In genomic region chr22:36282078-36282831, GRCh38 we compare ENCODE assay signal across 23 cellular contexts. TPM values are rescaled to one million over a fixed set of nuclear protein-coding genes. Genes with fewer than 3 reads are reported as not detected.
DNase-seq lines count a peak whose midpoint lies in the region; ATAC-seq and TF ChIP-seq lines count a peak whose summit lies in the region.
"Had no signal": no experiment of that assay in that cellular context is flagged by ENCODE, and none has a peak within 500 bp of the region (broad histone marks: within the 10 kb centered on the region; RNA-seq: fewer than 3 reads in every experiment).

No MANE protein-coding gene starts in this region.

- no peak for ATAC-seq in stimulated activated naive CD8-positive, alpha-beta T cell treated with anti-CD3 and anti-CD28 coated beads, Interleukin-15, amount 100 ng/mL, for 72 hours
- ATAC-seq: body of pancreas, foreskin keratinocyte, natural killer cell had no signal

- CTCF ChIA-PET in AG04450 (lab: Charles Lee): no interaction called here

- intact Hi-C loops in esophagus muscularis mucosa (cut with DNase I) (no loop called here), sigmoid colon (cut with DNase I) (no loop called here)

- H3K4me1 ChIP-seq in esophagus muscularis mucosa (peaks cover 19 to 67% (median 58%) of the 10 kb centered on the region in 4 donors), sigmoid colon (peaks cover 0 to 53% (median 27%) of the 10 kb centered on the region in 4 donors)
- H3K4me1 ChIP-seq: foreskin keratinocyte had no signal

- no peak for TF ChIP-seq CTCF in AG04450 (IDR thresholded peaks at IDR 0.05; ENCODE audit: low read depth, low read length)
- no peak for TF ChIP-seq CTCF in GM10266 (IDR thresholded peaks at IDR 0.05; ENCODE audit: control insufficient read depth, insufficient read depth, low read depth, missing control alignments)
- no peak for TF ChIP-seq CTCF in esophagus muscularis mucosa (IDR thresholded peaks at IDR 0.05)
- no peak for TF ChIP-seq CTCF in sigmoid colon (IDR thresholded peaks at IDR 0.05)

- H3K9me3 Mint-ChIP-seq in stimulated activated naive CD8-positive, alpha-beta T cell treated with anti-CD3 and anti-CD28 coated beads, Interleukin-15, amount 100 ng/mL, for 72 hours: no peaks in the 10 kb centered on the region
- H3K9me3 Mint-ChIP-seq: natural killer cell had no signal

- H3K36me3 ChIP-seq in esophagus muscularis mucosa (peaks cover 60 to 82% (median 69%) of the 10 kb centered on the region in 4 donors), sigmoid colon (peaks cover 46 to 69% (median 66%) of the 10 kb centered on the region in 4 donors)

- peaks cover 27% of the 10 kb centered on the region for H3K4me1 Mint-ChIP-seq in stimulated activated naive CD8-positive, alpha-beta T cell treated with anti-CD3 and anti-CD28 coated beads, Interleukin-15, amount 100 ng/mL, for 72 hours

- H3K27me3 Mint-ChIP-seq in stimulated activated naive CD8-positive, alpha-beta T cell treated with anti-CD3 and anti-CD28 coated beads, Interleukin-15, amount 100 ng/mL, for 72 hours: no peaks in the 10 kb centered on the region
- H3K27me3 Mint-ChIP-seq: progenitor cell of endocrine pancreas had no signal

- H3K9me3 ChIP-seq in AG04450 (ENCODE audit: control insufficient read depth, insufficient read depth, low read length) (no peaks in the 10 kb centered on the region; the same call in 1 of the 2 replicates), esophagus muscularis mucosa (no peaks in the 10 kb centered on the region), sigmoid colon (no peaks in the 10 kb centered on the region)
- H3K9me3 ChIP-seq: body of pancreas had no signal

- no peak for TF ChIP-seq POLR2A in esophagus muscularis mucosa (IDR thresholded peaks at IDR 0.05; ENCODE audit: low read depth)
- TF ChIP-seq POLR2A in sigmoid colon (IDR thresholded peaks at IDR 0.05): no peak

- no peak for TF ChIP-seq EP300 in esophagus muscularis mucosa (IDR thresholded peaks at IDR 0.05)
- TF ChIP-seq EP300 in sigmoid colon (IDR thresholded peaks at IDR 0.05): no peak

- DNase-seq in AG04450 (ENCODE audit: low read depth, low spot score) (no peak), GM10266 (ENCODE audit: extremely low spot score) (peak; percentile 10), esophagus muscularis mucosa (ENCODE audit: extremely low spot score) (no peak), sigmoid colon (peak; percentile 65), DMS 273 (lab: John Stamatoyannopoulos, UW; ENCODE audit: unreplicated experiment) (no peak), NCI-H1436 (lab: John Stamatoyannopoulos, UW) (no peak)
- no peak for DNase-seq in stimulated activated naive CD8-positive, alpha-beta T cell treated with anti-CD3 and anti-CD28 coated beads, Interleukin-15, amount 100 ng/mL, for 72 hours
- DNase-seq: activated CD4-positive, alpha-beta T cell treated with anti-CD3 and anti-CD28 coated beads for 48 hours; activated CD8-positive, alpha-beta memory T cell treated with anti-CD3 and anti-CD28 coated beads, Interleukin-2, amount 50 U/mL, for 48 hours; activated gamma-delta T cell; body of pancreas; EL; foreskin keratinocyte; hypothalamus; mesendoderm; natural killer cell; NCI-H1092; NCI-H2107; NCI-H510A treated with DMSO at 0.1 percent for 48 hours; small intestine; stimulated activated CD4-positive, alpha-beta T cell treated with anti-CD3 and anti-CD28 coated beads, Interleukin-4, amount 100 ng/mL, for 4 hours had no signal

- H3K4me3 ChIP-seq in AG04450 (ENCODE audit: low read depth, low read length) (no peak overlapping the region), esophagus muscularis mucosa (no peak overlapping the region), sigmoid colon (no peak overlapping the region)
- H3K4me3 ChIP-seq: body of pancreas had no signal

- peak overlapping the region; percentile 39 for H3K27ac ChIP-seq in AG04450 (ENCODE audit: low read depth, low read length)
- peak overlapping the region; percentile 20 to 38 (median 30) for H3K27ac ChIP-seq in esophagus muscularis mucosa (replicated peaks in 1 of 4)
- H3K27ac ChIP-seq in sigmoid colon: peak overlapping the region; percentile 4 to 64 (median 34)
- H3K27ac ChIP-seq: body of pancreas, epithelial cell of prostate, foreskin keratinocyte had no signal

- H3K27me3 ChIP-seq in AG04450 (ENCODE audit: control insufficient read depth, insufficient read depth, low read length) (no peaks in the 10 kb centered on the region), esophagus muscularis mucosa (no peaks in the 10 kb centered on the region), sigmoid colon (no peaks in the 10 kb centered on the region)
- H3K27me3 ChIP-seq: body of pancreas, foreskin keratinocyte had no signal

- H3K4me3 Mint-ChIP-seq in stimulated activated naive CD8-positive, alpha-beta T cell treated with anti-CD3 and anti-CD28 coated beads, Interleukin-15, amount 100 ng/mL, for 72 hours: no peak overlapping the region
- H3K4me3 Mint-ChIP-seq: natural killer cell had no signal

- POLR2A ChIA-PET in AG04450 (lab: Yijun Ruan, JAX): no interaction called here

- WGBS in esophagus muscularis mucosa: 65% methylated on average over 14 of the region's 31 CpGs
- WGBS in sigmoid colon, 2 donors: 89 to 90% methylated on average over 31 of the region's 31 CpGs

- peak overlapping the region in 1 of 2 donors; percentile 96 for H3K27ac Mint-ChIP-seq in stimulated activated naive CD8-positive, alpha-beta T cell treated with anti-CD3 and anti-CD28 coated beads, Interleukin-15, amount 100 ng/mL, for 72 hours
- H3K27ac Mint-ChIP-seq: progenitor cell of endocrine pancreas had no signal

RNA-seq across cellular contexts. Expression of gene APOL1, which starts 29.3 kb away (rescaled TPM):
- polyA plus RNA-seq in AG04450 (2011; rRNA removed): 3.8 and 4.8 TPM in 2 replicates
- 2.8 and 3.4 TPM in 2 replicates for polyA minus RNA-seq in AG04450 (2011; rRNA and poly(A)+ RNA removed)
- total RNA-seq in esophagus muscularis mucosa: 10 to 100 TPM; 19.0 to 48.8 (median 28.0) TPM
- total RNA-seq in sigmoid colon: 10 to 100 TPM; 15.0 to 36.0 (median 20.3) TPM
- 10 to 100 TPM in 2 of 3 donors, 1 to 10 TPM in 1; 6.6 to 64.0 (median 11.3) TPM for polyA plus RNA-seq in sigmoid colon

RNA-seq across cellular contexts. Expression of gene APOL2, which starts 42.9 kb away (rescaled TPM):
- polyA plus RNA-seq in AG04450 (2011; rRNA removed): 18.8 and 19.7 TPM in 2 replicates
- polyA minus RNA-seq in AG04450 (2011; rRNA and poly(A)+ RNA removed): 44.0 and 53.1 TPM in 2 replicates
- total RNA-seq in esophagus muscularis mucosa: 10 to 100 TPM; 22.0 to 41.9 (median 34.4) TPM
- total RNA-seq in sigmoid colon: 10 to 100 TPM; 26.8 to 59.5 (median 29.4) TPM
- 10 to 100 TPM; 18.6 to 45.1 (median 24.3) TPM for polyA plus RNA-seq in sigmoid colon

Comparison
In these comparisons a context has a peak if more than half of its experiments do, and no peak if none do; other contexts are left out.
1. DNase-seq: peak in GM10266 (single experiment) and sigmoid colon (single experiment); none in AG04450 (single experiment), esophagus muscularis mucosa (single experiment), DMS 273 (single experiment), NCI-H1436 (single experiment) and stimulated activated naive CD8-positive, alpha-beta T cell treated with anti-CD3 and anti-CD28 coated beads, Interleukin-15, amount 100 ng/mL, for 72 hours (0 of 2).
2. Peak in every context shown above with its lines, with median percentiles within 50 percentile points of each other: H3K27ac ChIP-seq.